ENCODE assay signal across 23 cellular contexts in the genomic region with DNA sequence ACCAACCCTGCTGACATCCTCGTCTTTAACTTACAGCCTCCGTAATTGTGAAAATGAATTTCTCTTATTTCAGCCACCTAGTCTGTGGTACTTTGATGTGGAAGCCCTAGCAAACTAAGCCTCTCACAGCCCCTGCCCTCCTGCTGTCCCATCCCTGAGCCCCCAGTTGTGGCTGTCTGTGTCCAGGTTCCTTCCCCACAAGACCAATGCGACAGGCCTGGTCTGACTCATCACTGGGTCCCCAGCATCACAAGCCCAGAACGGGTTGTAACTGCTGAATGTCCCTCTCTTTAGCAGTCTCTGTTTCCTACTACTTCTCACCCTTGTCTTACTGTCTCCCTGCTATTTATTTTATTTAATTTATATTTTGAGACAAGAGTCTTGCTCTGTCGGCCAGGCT. TPM values are rescaled to one million over a fixed set of nuclear protein-coding genes. Genes with fewer than 3 reads are reported as not detected.
DNase-seq lines count a peak whose midpoint lies in the region; ATAC-seq, FAIRE-seq and TF ChIP-seq lines count a peak whose summit lies in the region.
"Had no signal": no experiment of that assay in that cellular context is flagged by ENCODE, and none has a peak within 500 bp of the region (broad histone marks: within the 10 kb centered on the region; RNA-seq: fewer than 3 reads in every experiment).

No MANE protein-coding gene starts in this region.

- peaks cover 18 to 96% (median 67%) of the 10 kb centered on the region in 4 donors for H3K4me1 Mint-ChIP-seq in CD4-positive, CD25-positive, alpha-beta regulatory T cell
- peaks cover 60 to 91% (median 86%) of the 10 kb centered on the region in 4 donors for H3K4me1 Mint-ChIP-seq in naive thymus-derived CD8-positive, alpha-beta T cell

- no peaks in the 10 kb centered on the region for H4K20me1 ChIP-seq in SU-DHL-6 (ENCODE audit: low read depth, low read length)

- no peaks in the 10 kb centered on the region for H3K36me3 ChIP-seq in CD4-positive, CD25-positive, alpha-beta regulatory T cell (ENCODE audit: control insufficient read depth, insufficient read depth, low read length)
- H3K36me3 ChIP-seq in SU-DHL-6 (ENCODE audit: low read length) (peaks cover 6% of the 10 kb centered on the region; the same call in 1 of the 2 replicates), WERI-Rb-1 (no peaks in the 10 kb centered on the region), heart right ventricle (no peaks in the 10 kb centered on the region)
- H3K36me3 ChIP-seq: BE2C had no signal

- H3K27ac Mint-ChIP-seq in CD4-positive, CD25-positive, alpha-beta regulatory T cell, result peak overlapping the region; percentile 72 to 80 (median 79)
- peak overlapping the region; percentile 57 to 97 (median 80) for H3K27ac Mint-ChIP-seq in naive thymus-derived CD8-positive, alpha-beta T cell
- H3K27ac Mint-ChIP-seq: brain; progenitor cell of endocrine pancreas; T-helper 2 cell treated with Interferon-gamma antibody and Interleukin-4, amounts not matched to agents 5 μg/mL and 100 μg/mL, for 36 hours had no signal

- FAIRE-seq in GM12891 (lab: Jason Lieb, UNC), result peak; percentile 89
- FAIRE-seq: keratinocyte had no signal

- no peaks in the 10 kb centered on the region for H3K9me2 ChIP-seq in SU-DHL-6 (replicated peaks; ENCODE audit: insufficient read depth, low read length)

- peaks cover 91% of the 10 kb centered on the region for H3K79me2 ChIP-seq in SU-DHL-6 (ENCODE audit: insufficient read depth, low read length)

- no peak overlapping the region for H3K4me3 ChIP-seq in CD4-positive, CD25-positive, alpha-beta regulatory T cell (ENCODE audit: low read depth, low read length)
- H3K4me3 ChIP-seq in SU-DHL-6 (ENCODE audit: insufficient read depth, low read length, poor library complexity, severe bottlenecking) (no peak overlapping the region), WERI-Rb-1 (ENCODE audit: low read depth, low read length) (no peak overlapping the region), heart right ventricle (no peak overlapping the region)
- H3K4me3 ChIP-seq: skin epidermis, testis had no signal

- WGBS in heart right ventricle, 2 donors, result 84 to 88% methylated on average over 5 of the region's 5 CpGs

- H3K27me3 ChIP-seq in CD4-positive, CD25-positive, alpha-beta regulatory T cell (ENCODE audit: control insufficient read depth, insufficient read depth, low read length), result no peaks in the 10 kb centered on the region
- H3K27me3 ChIP-seq in SU-DHL-6 (ENCODE audit: low read length), result no peaks in the 10 kb centered on the region
- no peaks in the 10 kb centered on the region for H3K27me3 ChIP-seq in WERI-Rb-1 (ENCODE audit: insufficient read depth, low read depth, severe bottlenecking)
- H3K27me3 ChIP-seq in heart right ventricle, result peaks cover 0 to 57% (median 22%) of the 10 kb centered on the region in 7 donors
- H3K27me3 ChIP-seq: BE2C, testis had no signal

- H3K9ac ChIP-seq in SU-DHL-6 (ENCODE audit: low read length), result peak overlapping the region; percentile 2; the same call in 1 of the 2 replicates

- intact Hi-C loops in heart right ventricle (cut with DNase I), result loop anchor here in 1 of 10 donors (5.0 kb wide), 1 partner anchor 76 kb away; no protein-coding TSS in a partner anchor

- peak overlapping the region; percentile 78 for H3K4me2 ChIP-seq in SU-DHL-6 (ENCODE audit: low read depth, low read length, poor library complexity, severe bottlenecking)

- H2AFZ ChIP-seq in SU-DHL-6 (ENCODE audit: low read depth, low read length, severe bottlenecking), result no peak overlapping the region

- DNase-seq in CD4-positive, CD25-positive, alpha-beta regulatory T cell, result no peak
- no peak for DNase-seq in GM12891 (ENCODE audit: insufficient read length, low spot score)
- no peak for DNase-seq in naive thymus-derived CD8-positive, alpha-beta T cell
- no peak for DNase-seq in WERI-Rb-1
- DNase-seq in heart right ventricle, result no peak
- DNase-seq in middle frontal gyrus (ENCODE audit: extremely low spot score, low spot score), result no peak
- DNase-seq: BE2C; cortex of kidney; H7; hippocampal formation; NCI-H1092; NCI-H526; stimulated activated CD8-positive, alpha-beta memory T cell treated with anti-CD3 and anti-CD28 coated beads, Interleukin-4, amount 100 ng/mL, for 48 hours; testis had no signal

- H3F3A ChIP-seq in SU-DHL-6 (ENCODE audit: insufficient read depth), result peaks cover 57% of the 10 kb centered on the region

- H3K4me1 ChIP-seq in CD4-positive, CD25-positive, alpha-beta regulatory T cell (ENCODE audit: control insufficient read depth, insufficient read depth, low read length, poor library complexity, severe bottlenecking), result peaks cover 88% of the 10 kb centered on the region
- H3K4me1 ChIP-seq in heart right ventricle, result peaks cover 0 to 54% (median 0%) of the 10 kb centered on the region in 9 donors
- H3K4me1 ChIP-seq: BE2C, testis had no signal

- peak overlapping the region; percentile 44 for H3K27ac ChIP-seq in CD4-positive, CD25-positive, alpha-beta regulatory T cell (ENCODE audit: insufficient read depth, low read length, poor library complexity, severe bottlenecking)
- H3K27ac ChIP-seq in SU-DHL-6 (ENCODE audit: low read depth, low read length), result peak overlapping the region; percentile 96
- H3K27ac ChIP-seq in WERI-Rb-1, result no peak overlapping the region
- no peak overlapping the region for H3K27ac ChIP-seq in heart right ventricle
- H3K27ac ChIP-seq: HL-60, testis had no signal

- H3K36me3 Mint-ChIP-seq in CD4-positive, CD25-positive, alpha-beta regulatory T cell, result peaks cover 23% of the 10 kb centered on the region
- peaks cover 0 to 15% (median 2%) of the 10 kb centered on the region in 3 donors for H3K36me3 Mint-ChIP-seq in naive thymus-derived CD8-positive, alpha-beta T cell
- H3K36me3 Mint-ChIP-seq: brain; natural killer cell treated with Interleukin-12 subunit alpha and Interleukin-12 subunit beta and Interleukin-15 and Interleukin-18, amount 100 ng/mL, for 72 hours had no signal

- TF ChIP-seq POLR2A in GM12891 (IDR thresholded peaks at IDR 0.05; ENCODE audit: low read depth, low read length), result no peak

- H3K9me3 Mint-ChIP-seq in CD4-positive, CD25-positive, alpha-beta regulatory T cell, result no peaks in the 10 kb centered on the region
- no peaks in the 10 kb centered on the region for H3K9me3 Mint-ChIP-seq in naive thymus-derived CD8-positive, alpha-beta T cell
- H3K9me3 Mint-ChIP-seq: activated naive CD4-positive, alpha-beta T cell treated with anti-CD3 and anti-CD28 coated beads, Interleukin-2, amount 50 U/mL, for 72 hours; natural killer cell treated with Interleukin-12 subunit alpha and Interleukin-12 subunit beta and Interleukin-15 and Interleukin-18, amount 100 ng/mL, for 72 hours; T-helper 2 cell treated with Interferon-gamma antibody and Interleukin-4, amounts not matched to agents 5 μg/mL and 100 μg/mL, for 36 hours had no signal

- no peaks in the 10 kb centered on the region for H3K27me3 Mint-ChIP-seq in CD4-positive, CD25-positive, alpha-beta regulatory T cell
- H3K27me3 Mint-ChIP-seq in naive thymus-derived CD8-positive, alpha-beta T cell, result no peaks in the 10 kb centered on the region
- H3K27me3 Mint-ChIP-seq: natural killer cell treated with Interleukin-12 subunit alpha and Interleukin-12 subunit beta and Interleukin-15 and Interleukin-18, amount 100 ng/mL, for 72 hours had no signal

- peak overlapping the region in 2 of 4 donors; percentile 24 to 52 for H3K4me3 Mint-ChIP-seq in CD4-positive, CD25-positive, alpha-beta regulatory T cell
- peak overlapping the region in 3 of 10 donors; percentile 15 to 21 (median 20) for H3K4me3 Mint-ChIP-seq in naive thymus-derived CD8-positive, alpha-beta T cell
- H3K4me3 Mint-ChIP-seq: brain; natural killer cell treated with Interleukin-12 subunit alpha and Interleukin-12 subunit beta and Interleukin-15 and Interleukin-18, amount 100 ng/mL, for 72 hours; T-helper 2 cell treated with Interferon-gamma antibody and Interleukin-4, amounts not matched to agents 5 μg/mL and 100 μg/mL, for 36 hours had no signal

- POLR2A ChIA-PET in naive thymus-derived CD8-positive, alpha-beta T cell (lab: Charles Lee), result interaction anchor here (1.0 kb wide), 1 partner anchor 9 kb away, joined by 3 read pairs; no protein-coding TSS in a partner anchor

- no peak for ATAC-seq in CD4-positive, CD25-positive, alpha-beta regulatory T cell (ENCODE audit: low read depth in 2 of 2)
- no peak for ATAC-seq in naive thymus-derived CD8-positive, alpha-beta T cell
- ATAC-seq in heart right ventricle, result no peak
- ATAC-seq: activated naive CD4-positive, alpha-beta T cell treated with anti-CD3 and anti-CD28 coated beads, Interleukin-2, amount 50 U/mL, for 72 hours; natural killer cell treated with Interleukin-12 subunit alpha and Interleukin-12 subunit beta and Interleukin-15 and Interleukin-18, amount 100 ng/mL, for 72 hours had no signal

- TF ChIP-seq CTCF in SU-DHL-6 (IDR thresholded peaks at IDR 0.05; ENCODE audit: insufficient read depth, low read length, poor library complexity, severe bottlenecking), result no peak
- no peak for TF ChIP-seq CTCF in WERI-Rb-1 (IDR thresholded peaks at IDR 0.05; ENCODE audit: low read depth, low read length)
- TF ChIP-seq CTCF in heart right ventricle (IDR thresholded peaks at IDR 0.05), result no peak

- no peaks in the 10 kb centered on the region for H3K9me3 ChIP-seq in CD4-positive, CD25-positive, alpha-beta regulatory T cell (ENCODE audit: control insufficient read depth in 2 of 2, low read length in 2 of 2)
- H3K9me3 ChIP-seq in SU-DHL-6 (ENCODE audit: insufficient read depth, low read length), result no peaks in the 10 kb centered on the region
- peaks cover 4% of the 10 kb centered on the region for H3K9me3 ChIP-seq in WERI-Rb-1 (ENCODE audit: severe bottlenecking)
- H3K9me3 ChIP-seq in heart right ventricle, result no peaks in the 10 kb centered on the region
- H3K9me3 ChIP-seq: BE2C, testis had no signal

RNA-seq across cellular contexts. Expression of a gene that starts 5.7 kb away (rescaled TPM):
- total RNA-seq in CD4-positive, CD25-positive, alpha-beta regulatory T cell, result 48.9 TPM
- 1 to 10 TPM; 4.2 to 7.2 (median 6.4) TPM for polyA plus RNA-seq in CD4-positive, CD25-positive, alpha-beta regulatory T cell
- polyA plus RNA-seq in GM12891 (2012; ENCODE audit: low read depth, missing spikeins), result 33.8 TPM
- total RNA-seq in naive thymus-derived CD8-positive, alpha-beta T cell, result 10 to 100 TPM; 85.0 to 88.5 TPM
- 1 to 10 TPM; 2.4 to 6.6 (median 4.7) TPM for polyA plus RNA-seq in naive thymus-derived CD8-positive, alpha-beta T cell
- total RNA-seq in heart right ventricle, result 1 to 10 TPM in 1 of 10 donors, under 1 TPM in 9; 0.51 to 3.8 (median 0.70) TPM
- polyA plus RNA-seq in heart right ventricle, result under 1 TPM; 0.28 to 0.37 TPM

RNA-seq across cellular contexts. Expression of a gene that starts 50.6 kb away (rescaled TPM):
- total RNA-seq in CD4-positive, CD25-positive, alpha-beta regulatory T cell, result 24.0 TPM
- 10 to 100 TPM; 10.7 to 22.1 (median 15.5) TPM for polyA plus RNA-seq in CD4-positive, CD25-positive, alpha-beta regulatory T cell
- polyA plus RNA-seq in GM12891 (2012; ENCODE audit: low read depth, missing spikeins), result 6.1 TPM
- total RNA-seq in naive thymus-derived CD8-positive, alpha-beta T cell, result 10 to 100 TPM; 18.3 to 20.8 TPM
- 10 to 100 TPM in 1 of 3 donors, 1 to 10 TPM in 2; 7.8 to 21.5 (median 8.0) TPM for polyA plus RNA-seq in naive thymus-derived CD8-positive, alpha-beta T cell
- 10 to 100 TPM in 2 of 10 donors, 1 to 10 TPM in 8; 5.0 to 11.1 (median 8.1) TPM for total RNA-seq in heart right ventricle
- 1 to 10 TPM; 3.4 to 5.8 TPM for polyA plus RNA-seq in heart right ventricle

RNA-seq across cellular contexts. Expression of a gene that starts 56.6 kb away (rescaled TPM):
- total RNA-seq in CD4-positive, CD25-positive, alpha-beta regulatory T cell, result 0.52 TPM
- under 1 TPM in 1 of 4 donors, not detected in 3; 0.06 TPM for polyA plus RNA-seq in CD4-positive, CD25-positive, alpha-beta regulatory T cell
- 0.15 TPM for polyA plus RNA-seq in GM12891 (2012; ENCODE audit: low read depth, missing spikeins)
- under 1 TPM; 0.25 to 0.34 TPM for total RNA-seq in naive thymus-derived CD8-positive, alpha-beta T cell
- polyA plus RNA-seq in naive thymus-derived CD8-positive, alpha-beta T cell, result not detected
- 1 to 10 TPM; 1.2 to 9.3 (median 3.0) TPM for total RNA-seq in heart right ventricle
- 1 to 10 TPM in 1 of 2 donors, under 1 TPM in 1; 0.35 to 1.4 TPM for polyA plus RNA-seq in heart right ventricle

Comparison
In these comparisons a context has a peak if more than half of its experiments do, and no peak if none do; other contexts are left out.
1. H3K27ac ChIP-seq: peak in CD4-positive, CD25-positive, alpha-beta regulatory T cell (single experiment) and SU-DHL-6 (single experiment); none in WERI-Rb-1 (single experiment) and heart right ventricle (0 of 10).
2. RNA of a gene that starts 5.7 kb away (total RNA-seq): 85.0 to 88.5 TPM in naive thymus-derived CD8-positive, alpha-beta T cell and 48.9 TPM in CD4-positive, CD25-positive, alpha-beta regulatory T cell (single experiment); 0.51 to 3.8 TPM in heart right ventricle; every median in the first group is over 10 times any median in the second.